Comparison of ENCODE assay signal across 4 cellular contexts in genomic region chr22:15652738-15653137, GRCh38. TPM values are rescaled to one million over a fixed set of nuclear protein-coding genes. Genes with fewer than 3 reads are reported as not detected.
"Had no signal": no experiment of that assay in that cellular context is flagged by ENCODE, and none has a peak within 500 bp of the region (broad histone marks: within the 10 kb centered on the region; RNA-seq: fewer than 3 reads in every experiment).

No MANE protein-coding gene starts in this region.

RNA-seq across cellular contexts. Expression of gene POTEH, which starts 37.1 kb away (rescaled TPM):
- total RNA-seq: HepG2, HT-29, IMR-90, K562 had no signal
